Comparison of ENCODE assay signal across 20 cellular contexts in the genomic region with DNA sequence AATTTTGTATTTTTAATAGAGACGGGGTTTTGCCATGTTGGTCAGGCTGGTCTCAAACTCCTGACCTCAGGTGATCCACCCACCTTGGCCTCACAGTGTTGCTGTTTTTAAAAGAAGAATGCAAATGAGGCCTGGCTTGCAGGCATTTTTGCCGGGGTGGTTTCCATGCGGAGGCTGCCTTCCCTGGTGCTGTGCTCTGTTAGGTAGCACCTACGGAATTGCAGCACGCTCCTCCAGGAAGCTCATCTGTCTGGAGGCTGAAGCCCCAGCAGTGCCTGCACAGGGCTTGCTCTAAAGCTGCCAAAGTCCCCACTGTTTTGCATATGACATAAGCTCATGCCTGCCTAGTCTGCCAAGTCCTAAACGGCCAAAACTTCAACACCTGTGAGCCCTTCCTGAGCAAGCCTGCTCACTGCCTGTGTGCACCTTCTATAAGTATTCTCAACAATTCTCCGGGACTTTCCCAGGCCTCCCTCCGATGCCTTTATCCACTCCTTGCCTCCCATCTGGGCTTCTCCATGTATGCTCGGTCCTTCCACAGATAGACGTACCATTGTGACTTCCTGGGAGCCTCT.
"Had no signal": no experiment of that assay in that cellular context is flagged by ENCODE, and none has a peak within 500 bp of the region (broad histone marks: within the 10 kb centered on the region; RNA-seq: fewer than 3 reads in every experiment).

No MANE protein-coding gene starts in this region.

- H3K4me3 ChIP-seq: cardiac muscle cell, lung, tibial artery had no signal

- H3K36me3 Mint-ChIP-seq: activated CD8-positive, alpha-beta memory T cell treated with anti-CD3 and anti-CD28 coated beads, Interleukin-2, amount 10 ng/mL, durations not matched to agents 7 days and 5 days; activated naive CD8-positive, alpha-beta T cell treated with anti-CD3 and anti-CD28 coated beads for 36 hours; mesothelial cell of epicardium; natural killer cell treated with Interleukin-12 subunit alpha and Interleukin-12 subunit beta and Interleukin-15 and Interleukin-18, amount 100 ng/mL, for 72 hours; WTC11 had no signal

- DNase-seq: activated CD4-positive, alpha-beta memory T cell treated with anti-CD3 and anti-CD28 coated beads, Interleukin-2, amount 10 ng/mL, durations not matched to agents 7 days and 5 days; activated CD4-positive, alpha-beta T cell treated with anti-CD3 and anti-CD28 coated beads for 36 hours; activated CD8-positive, alpha-beta memory T cell treated with anti-CD3 and anti-CD28 coated beads, Interleukin-2, amount 10 ng/mL, durations not matched to agents 7 days and 5 days; activated naive CD4-positive, alpha-beta T cell; activated naive CD8-positive, alpha-beta T cell treated with anti-CD3 and anti-CD28 coated beads for 36 hours; activated T-cell treated with anti-CD3 and anti-CD28 coated beads, Interleukin-2, amount 50 U/mL, for 1 hour; amygdala; foreskin keratinocyte; stimulated activated CD4-positive, alpha-beta T cell treated with anti-CD3 and anti-CD28 coated beads, Interleukin-12 subunit alpha, Interleukin-12 subunit beta, amount 100 ng/mL, for 4 hours; stimulated activated CD4-positive, alpha-beta T cell treated with anti-CD3 and anti-CD28 coated beads, Interleukin-1b, Interleukin-23, amount 100 ng/mL, for 48 hours; stimulated activated CD8-positive, alpha-beta memory T cell treated with anti-CD3 and anti-CD28 coated beads, Interleukin-4, amount 100 ng/mL, for 48 hours; stimulated activated naive CD8-positive, alpha-beta T cell treated with anti-CD3 and anti-CD28 coated beads, Interleukin-15, Interleukin-2, amounts not matched to agents 100 U/mL and 50 U/mL, for 24 hours had no signal

- H3K27me3 Mint-ChIP-seq: activated CD4-positive, alpha-beta memory T cell treated with anti-CD3 and anti-CD28 coated beads, Interleukin-2, amount 10 ng/mL, durations not matched to agents 7 days and 5 days; activated CD8-positive, alpha-beta memory T cell treated with anti-CD3 and anti-CD28 coated beads, Interleukin-2, amount 10 ng/mL, durations not matched to agents 7 days and 5 days; natural killer cell treated with Interleukin-12 subunit alpha and Interleukin-12 subunit beta and Interleukin-15 and Interleukin-18, amount 100 ng/mL, for 72 hours had no signal

- H3K4me3 Mint-ChIP-seq: activated CD4-positive, alpha-beta memory T cell treated with anti-CD3 and anti-CD28 coated beads, Interleukin-2, amount 10 ng/mL, durations not matched to agents 7 days and 5 days; activated CD4-positive, alpha-beta T cell treated with anti-CD3 and anti-CD28 coated beads for 36 hours; activated CD8-positive, alpha-beta memory T cell treated with anti-CD3 and anti-CD28 coated beads, Interleukin-2, amount 10 ng/mL, durations not matched to agents 7 days and 5 days; activated naive CD8-positive, alpha-beta T cell treated with anti-CD3 and anti-CD28 coated beads for 36 hours; activated T-helper 17 cell treated with anti-CD3 and anti-CD28 coated beads, Interleukin-2, amount 50 U/mL, for 72 hours; mesothelial cell of epicardium; natural killer cell treated with Interleukin-12 subunit alpha and Interleukin-12 subunit beta and Interleukin-15 and Interleukin-18, amount 100 ng/mL, for 72 hours; WTC11 had no signal

- H3K36me3 ChIP-seq: cardiac muscle cell, tibial artery had no signal

- H3K9me3 Mint-ChIP-seq: activated naive CD8-positive, alpha-beta T cell treated with anti-CD3 and anti-CD28 coated beads for 36 hours had no signal

- H3K27me3 ChIP-seq: cardiac muscle cell, tibial artery had no signal

- H3K4me1 Mint-ChIP-seq: activated CD4-positive, alpha-beta memory T cell treated with anti-CD3 and anti-CD28 coated beads, Interleukin-2, amount 10 ng/mL, durations not matched to agents 7 days and 5 days; activated CD4-positive, alpha-beta T cell treated with anti-CD3 and anti-CD28 coated beads for 36 hours; activated CD8-positive, alpha-beta memory T cell treated with anti-CD3 and anti-CD28 coated beads, Interleukin-2, amount 10 ng/mL, durations not matched to agents 7 days and 5 days; activated naive CD8-positive, alpha-beta T cell treated with anti-CD3 and anti-CD28 coated beads for 36 hours; activated T-helper 17 cell treated with anti-CD3 and anti-CD28 coated beads, Interleukin-2, amount 50 U/mL, for 72 hours had no signal

- H3K27ac Mint-ChIP-seq: activated CD4-positive, alpha-beta memory T cell treated with anti-CD3 and anti-CD28 coated beads, Interleukin-2, amount 10 ng/mL, durations not matched to agents 7 days and 5 days; activated CD4-positive, alpha-beta T cell treated with anti-CD3 and anti-CD28 coated beads for 36 hours; activated CD8-positive, alpha-beta memory T cell treated with anti-CD3 and anti-CD28 coated beads, Interleukin-2, amount 10 ng/mL, durations not matched to agents 7 days and 5 days; activated naive CD8-positive, alpha-beta T cell treated with anti-CD3 and anti-CD28 coated beads for 36 hours; activated T-helper 17 cell treated with anti-CD3 and anti-CD28 coated beads, Interleukin-2, amount 50 U/mL, for 72 hours; mesothelial cell of epicardium; natural killer cell treated with Interleukin-12 subunit alpha and Interleukin-12 subunit beta and Interleukin-15 and Interleukin-18, amount 100 ng/mL, for 72 hours; WTC11 had no signal

- ATAC-seq: activated CD4-positive, alpha-beta T cell treated with anti-CD3 and anti-CD28 coated beads for 36 hours; activated CD8-positive, alpha-beta memory T cell treated with anti-CD3 and anti-CD28 coated beads, Interleukin-2, amount 10 ng/mL, durations not matched to agents 7 days and 5 days; activated T-helper 17 cell treated with anti-CD3 and anti-CD28 coated beads, Interleukin-2, amount 50 U/mL, for 72 hours; foreskin keratinocyte; left lobe of liver; natural killer cell treated with Interleukin-12 subunit alpha and Interleukin-12 subunit beta and Interleukin-15 and Interleukin-18, amount 100 ng/mL, for 72 hours; stimulated activated naive CD8-positive, alpha-beta T cell treated with anti-CD3 and anti-CD28 coated beads, Interleukin-15, Interleukin-2, amounts not matched to agents 100 U/mL and 50 U/mL, for 24 hours; WTC11 had no signal
